Comparison of ENCODE assay signal across 21 cellular contexts in genomic region chr4:68062501-68062900, GRCh38.
A peak's percentile ranks its signal among the peaks of the same experiment; 100 is the strongest.
DNase-seq lines count a peak whose midpoint lies in the region; ATAC-seq and TF ChIP-seq lines count a peak whose summit lies in the region.
"Had no signal": no experiment of that assay in that cellular context is flagged by ENCODE, and none has a peak within 500 bp of the region (broad histone marks: within the 10 kb centered on the region; RNA-seq: fewer than 3 reads in every experiment).

No MANE protein-coding gene starts in this region.

- CTCF ChIA-PET in OCI-LY7 (lab: Charles Lee; ENCODE audit: unreplicated experiment), result no interaction called here

- intact Hi-C loops in OCI-LY7 (cut with micrococcal nuclease; ENCODE audit: unreplicated experiment), result no loop called here

- no peaks in the 10 kb centered on the region for H3K79me2 ChIP-seq in OCI-LY7 (ENCODE audit: insufficient read depth, low read depth, low read length)

- H2AFZ ChIP-seq in OCI-LY7 (ENCODE audit: low read length), result no peak overlapping the region

- 0 out of 3 replicates have a peak, but pooled peaks have one; percentile 28 for ATAC-seq in SK-N-SH treated with all-trans-retinoic acid at 6 μM for 48 hours

- no peaks in the 10 kb centered on the region for H3K36me3 ChIP-seq in OCI-LY7 (ENCODE audit: insufficient read depth, low read length)
- H3K36me3 ChIP-seq: BLaER1 treated with 17β-estradiol and CSF1 and Interleukin-3, amounts not matched to agents 10 nM and 100 nM had no signal

- no peaks in the 10 kb centered on the region for H3K36me3 Mint-ChIP-seq in immature natural killer cell

- H3K9me3 Mint-ChIP-seq in immature natural killer cell, result peaks cover 0 to 9% (median 2%) of the 10 kb centered on the region in 6 donors
- H3K9me3 Mint-ChIP-seq: H9 had no signal

- POLR2A ChIA-PET in OCI-LY7 (lab: Charles Lee), result interaction anchor here (0.9 kb wide), 1 partner anchor 585 kb away, joined by 3 read pairs; no protein-coding TSS in a partner anchor

- H3K4me3 ChIP-seq in OCI-LY7 (ENCODE audit: low read depth, low read length, poor library complexity, severe bottlenecking), result no peak overlapping the region
- H3K4me3 ChIP-seq: BLaER1 treated with 17β-estradiol and CSF1 and Interleukin-3, amounts not matched to agents 10 nM and 100 nM had no signal

- H3K9me3 ChIP-seq in OCI-LY7 (ENCODE audit: low read length), result no peaks in the 10 kb centered on the region
- H3K9me3 ChIP-seq: BLaER1 treated with 17β-estradiol and CSF1 and Interleukin-3, amounts not matched to agents 10 nM and 100 nM had no signal

- no peaks in the 10 kb centered on the region for H4K20me1 ChIP-seq in OCI-LY7 (ENCODE audit: insufficient read depth, low read length)
- H4K20me1 ChIP-seq: BLaER1 treated with 17β-estradiol and CSF1 and Interleukin-3, amounts not matched to agents 10 nM and 100 nM had no signal

- in situ Hi-C loops in ACHN (cut with HindIII; ENCODE audit: low pct_ligation_motif_present, low pct_unique_long_range_greater_than_20kb, low sequenced_read_pairs), result no loop called here

- no peaks in the 10 kb centered on the region for H3K4me1 ChIP-seq in OCI-LY7 (ENCODE audit: insufficient read depth, low read length, poor library complexity, severe bottlenecking)
- H3K4me1 ChIP-seq: BLaER1 treated with 17β-estradiol and CSF1 and Interleukin-3, amounts not matched to agents 10 nM and 100 nM had no signal

- H3K9me2 ChIP-seq in OCI-LY7 (ENCODE audit: insufficient read depth, low read length), result no peaks in the 10 kb centered on the region

- H3K27ac Mint-ChIP-seq in immature natural killer cell, result no peak overlapping the region
- H3K27ac Mint-ChIP-seq: H9 had no signal

- no TSS peak for BruUV-seq in OCI-LY7 (replicated peaks; lab: Mats Ljungman, UMichigan)

- H3K4me3 Mint-ChIP-seq in immature natural killer cell, result no peak overlapping the region
- H3K4me3 Mint-ChIP-seq: H9 had no signal

- H3K27ac ChIP-seq in OCI-LY7 (ENCODE audit: low read depth, low read length, poor library complexity, severe bottlenecking), result no peak overlapping the region
- H3K27ac ChIP-seq: BLaER1 treated with 17β-estradiol and CSF1 and Interleukin-3, amounts not matched to agents 10 nM and 100 nM; RWPE1 had no signal

- DNase-seq in Ammon's horn (ENCODE audit: low spot score) (peak; percentile 54), foreskin melanocyte (peak; percentile 34), pons (ENCODE audit: low spot score) (peak; percentile 81), OCI-LY7 (ENCODE audit: low spot score) (no peak), immature natural killer cell (no peak), ACHN (no peak), NCI-H748 (lab: John Stamatoyannopoulos, UW; ENCODE audit: unreplicated experiment) (no peak)
- DNase-seq: 8988T, DMS 273 treated with DMSO at 0.1 percent for 48 hours, H9, IMR-90, Kasumi-1, NCI-H1105 treated with DMSO at 0.1 percent for 48 hours, NCI-H1694 treated with DMSO at 0.1 percent for 48 hours, NCI-H2107, NCI-H345, NCI-H526, OCI-M1 had no signal

- H3K4me2 ChIP-seq in OCI-LY7 (ENCODE audit: low read length), result no peak overlapping the region
- H3K4me2 ChIP-seq: BLaER1 treated with 17β-estradiol and CSF1 and Interleukin-3, amounts not matched to agents 10 nM and 100 nM had no signal

- H3K27me3 Mint-ChIP-seq in immature natural killer cell (ENCODE audit: low read depth in 3 of 3), result no peaks in the 10 kb centered on the region

- no peak for TF ChIP-seq CTCF in OCI-LY7 (conservative IDR thresholded peaks at IDR 0.05; ENCODE audit: low read length)

- no peaks in the 10 kb centered on the region for H3K4me1 Mint-ChIP-seq in immature natural killer cell
- H3K4me1 Mint-ChIP-seq: H9 had no signal

TF ChIP-seq in SK-N-SH treated with all-trans-retinoic acid at 6 μM for 48 hours, 23 proteins besides CTCF, POLR2A, EP300 and RAD21:
- no peak for TF ChIP-seq CSRNP3 (CRISPR knock-in tag; IDR thresholded peaks at IDR 0.05)
- TF ChIP-seq TSHZ2 (CRISPR knock-in tag; IDR thresholded peaks at IDR 0.05), result no peak
- TF ChIP-seq TCF4 (CRISPR knock-in tag; IDR thresholded peaks at IDR 0.05; ENCODE audit: borderline replicate concordance), result no peak
- TF ChIP-seq CSDC2 (CRISPR knock-in tag; IDR thresholded peaks at IDR 0.05), result no peak
- no peak for TF ChIP-seq TOX (CRISPR knock-in tag; IDR thresholded peaks at IDR 0.05; ENCODE audit: borderline replicate concordance)
- no peak for TF ChIP-seq ESRRG (CRISPR knock-in tag; IDR thresholded peaks at IDR 0.05)
- TF ChIP-seq ZC3H10 (CRISPR knock-in tag; IDR thresholded peaks at IDR 0.05), result no peak
- TF ChIP-seq OSR1 (CRISPR knock-in tag; IDR thresholded peaks at IDR 0.05), result no peak
- TF ChIP-seq ZFP30 (CRISPR knock-in tag; IDR thresholded peaks at IDR 0.05), result no peak
- no peak for TF ChIP-seq ZFP3 (CRISPR knock-in tag; IDR thresholded peaks at IDR 0.05)
- TF ChIP-seq RARB (CRISPR knock-in tag; IDR thresholded peaks at IDR 0.05), result no peak
- no peak for TF ChIP-seq ISL1 (CRISPR knock-in tag; IDR thresholded peaks at IDR 0.05)
- no peak for TF ChIP-seq ARNTL (CRISPR knock-in tag; IDR thresholded peaks at IDR 0.05; ENCODE audit: borderline replicate concordance, low read depth)
- no peak for TF ChIP-seq BACH2 (CRISPR knock-in tag; IDR thresholded peaks at IDR 0.05; ENCODE audit: borderline replicate concordance)

Comparison
In these comparisons a context has a peak if more than half of its experiments do, and no peak if none do; other contexts are left out.
1. DNase-seq: peak in Ammon's horn (single experiment), foreskin melanocyte (single experiment) and pons (single experiment); none in OCI-LY7 (single experiment), immature natural killer cell (0 of 3), ACHN (single experiment) and NCI-H748 (single experiment).